ENCODE assay signal across 8 cellular contexts in genomic region chr17:41666708-41667279, GRCh38. TPM values are rescaled to one million over a fixed set of nuclear protein-coding genes. Genes with fewer than 3 reads are reported as not detected.
DNase-seq lines count a peak whose midpoint lies in the region; ATAC-seq and TF ChIP-seq lines count a peak whose summit lies in the region.

No MANE protein-coding gene starts in this region.

- H3K4me1 ChIP-seq in DOHH2 (ENCODE audit: control insufficient read depth, low read length), result peaks cover 35% of the 10 kb centered on the region
- no peaks in the 10 kb centered on the region for H3K4me1 ChIP-seq in right cardiac atrium (ENCODE audit: control insufficient read depth, insufficient read depth, low read length)
- no peaks in the 10 kb centered on the region for H3K4me1 ChIP-seq in aorta (ENCODE audit: control insufficient read depth in 1 of 2, insufficient read depth in 2 of 2, low read length in 2 of 2)

- H4K20me1 ChIP-seq in DOHH2 (ENCODE audit: control insufficient read depth, insufficient read depth, low read depth, low read length), result no peaks in the 10 kb centered on the region

- TF ChIP-seq CTCF in DOHH2 (IDR thresholded peaks at IDR 0.05; ENCODE audit: low read depth, low read length, poor library complexity, severe bottlenecking), result peak; percentile 94

- peak overlapping the region; percentile 77 for H3K4me2 ChIP-seq in DOHH2 (ENCODE audit: low read length)

- no peaks in the 10 kb centered on the region for H3K27me3 ChIP-seq in DOHH2 (ENCODE audit: control insufficient read depth, low read length)
- no peaks in the 10 kb centered on the region for H3K27me3 ChIP-seq in right cardiac atrium (ENCODE audit: control insufficient read depth, insufficient read depth)
- H3K27me3 ChIP-seq in aorta (ENCODE audit: control insufficient read depth in 1 of 2, insufficient read depth in 2 of 2, low read length in 1 of 2), result no peaks in the 10 kb centered on the region

- DNase-seq in HCEC 1CT, result peak; percentile 58
- peak; percentile 57 for DNase-seq in NCI-H128 (lab: John Stamatoyannopoulos, UW; ENCODE audit: unreplicated experiment)
- DNase-seq in T-helper 1 cell, result peak; percentile 65 to 86 (median 79)
- DNase-seq in amniotic epithelial cell (ENCODE audit: low read depth), result peak; percentile 51
- peak; percentile 83 to 95 (median 94) for DNase-seq in right cardiac atrium
- peak; percentile 43 for DNase-seq in renal cortical epithelial cell (ENCODE audit: low read depth)
- peak; percentile 90 to 95 for DNase-seq in aorta

- H3F3A ChIP-seq in DOHH2 (ENCODE audit: control insufficient read depth, insufficient read depth), result no peaks in the 10 kb centered on the region; the same call in 1 of the 2 replicates

- ATAC-seq in right cardiac atrium, result peak; percentile 84 to 86
- peak; percentile 93 for ATAC-seq in aorta (ENCODE audit: low FRiP score)

- H3K9me3 ChIP-seq in DOHH2 (ENCODE audit: control insufficient read depth, insufficient read depth, low read length) (no peaks in the 10 kb centered on the region), right cardiac atrium (ENCODE audit: control insufficient read depth, low read length) (no peaks in the 10 kb centered on the region), aorta (ENCODE audit: control insufficient read depth, low read length) (no peaks in the 10 kb centered on the region)

- H3K27ac ChIP-seq in DOHH2 (ENCODE audit: low read depth, low read length), result peak overlapping the region; percentile 78
- H3K27ac ChIP-seq in right cardiac atrium (ENCODE audit: low read length), result peak overlapping the region; percentile 6
- H3K27ac ChIP-seq in aorta (ENCODE audit: low read depth in 1 of 2, low read length in 2 of 2), result peak overlapping the region in 1 of 2 donors; percentile 85

- WGBS in right cardiac atrium, result 1% methylated on average over 23 of the region's 23 CpGs
- WGBS in aorta, 2 donors, result 0 to 1% methylated on average over 23 of the region's 23 CpGs

- intact Hi-C loops in right cardiac atrium (cut with DNase I), result loop anchor here in 2 of 4 donors (10.0 kb wide), 2 partner anchors 762 to 862 kb away; no protein-coding TSS in a partner anchor
- intact Hi-C loops in aorta (cut with DNase I), result loop anchor here (1.0 to 10.0 kb wide), 6 partner anchors 22 to 1022 kb away; partner anchors contain the start of genes EIF1 (in 1 of the 2) and SMARCE1 (in 1 of the 2)

- H3K36me3 ChIP-seq in DOHH2 (ENCODE audit: control insufficient read depth, low read length) (no peaks in the 10 kb centered on the region), aorta (ENCODE audit: control insufficient read depth in 1 of 2, insufficient read depth in 2 of 2, low read length in 1 of 2) (no peaks in the 10 kb centered on the region)

- peak overlapping the region; percentile 72 for H3K4me3 ChIP-seq in DOHH2 (ENCODE audit: low read length)
- H3K4me3 ChIP-seq in right cardiac atrium (ENCODE audit: low read length), result peak overlapping the region; percentile 49
- peak overlapping the region; percentile 34 to 59 for H3K4me3 ChIP-seq in aorta (ENCODE audit: low read length in 2 of 2)

- H3K9me2 ChIP-seq in DOHH2 (replicated peaks; ENCODE audit: control insufficient read depth, low read length), result no peaks in the 10 kb centered on the region

- H3K79me2 ChIP-seq in DOHH2 (ENCODE audit: control insufficient read depth, low read length), result no peaks in the 10 kb centered on the region

RNA-seq across cellular contexts. Expression of gene EIF1, which starts 21.9 kb away (rescaled TPM):
- total RNA-seq in right cardiac atrium, result 1,000 to 10,000 TPM in 2 of 4 donors, 100 to 1,000 TPM in 2; 959 to 1,186 (median 1,014) TPM
- polyA plus RNA-seq in right cardiac atrium, result 983 TPM
- total RNA-seq in renal cortical epithelial cell, result 65.3 and 499 TPM in 2 replicates
- 100 to 1,000 TPM; 582 to 726 TPM for total RNA-seq in aorta
- polyA plus RNA-seq in aorta, result 100 to 1,000 TPM; 372 to 801 TPM

RNA-seq across cellular contexts. Expression of gene KRT17, which starts 42.4 kb away (rescaled TPM):
- not detected for total RNA-seq in right cardiac atrium
- 0.09 TPM for polyA plus RNA-seq in right cardiac atrium
- 4.1 and 95.2 TPM in 2 replicates for total RNA-seq in renal cortical epithelial cell
- 1 to 10 TPM; 3.8 to 5.5 TPM for total RNA-seq in aorta
- polyA plus RNA-seq in aorta, result 100 to 1,000 TPM in 1 of 2 donors, 10 to 100 TPM in 1; 33.2 to 126 TPM

RNA-seq across cellular contexts. Expression of gene GAST, which starts 45.3 kb away (rescaled TPM):
- total RNA-seq in right cardiac atrium, result not detected
- not detected for polyA plus RNA-seq in right cardiac atrium
- total RNA-seq in renal cortical epithelial cell, result not detected in 2 replicates
- not detected for total RNA-seq in aorta
- polyA plus RNA-seq in aorta, result not detected

RNA-seq across cellular contexts. Expression of gene KRT16, which starts 54.2 kb away (rescaled TPM):
- total RNA-seq in right cardiac atrium (not detected), renal cortical epithelial cell (0.70 and 7.5 TPM in 2 replicates), aorta (under 1 TPM; 0.30 to 0.65 TPM)
- polyA plus RNA-seq in right cardiac atrium (0.27 TPM), aorta (10 to 100 TPM in 1 of 2 donors, 1 to 10 TPM in 1; 6.9 to 15.7 TPM)

Comparison
In these comparisons a context has a peak if more than half of its experiments do, and no peak if none do; other contexts are left out.
1. DNase-seq: peak in every context shown above with its lines; median percentile 94 in right cardiac atrium; 92 in aorta; 79 in T-helper 1 cell; 58 in HCEC 1CT; 57 in NCI-H128; 51 in amniotic epithelial cell; 43 in renal cortical epithelial cell.